Comparison of ENCODE assay signal across 8 cellular contexts in genomic region chr2:70861774-70862644, GRCh38. TPM values are rescaled to one million over a fixed set of nuclear protein-coding genes. Genes with fewer than 3 reads are reported as not detected.
A peak's percentile ranks its signal among the peaks of the same experiment; 100 is the strongest.
DNase-seq lines count a peak whose midpoint lies in the region; ATAC-seq and TF ChIP-seq lines count a peak whose summit lies in the region.

No MANE protein-coding gene starts in this region.

- no peak overlapping the region for H2BK5ac ChIP-seq in trophoblast cell (ENCODE audit: low read depth, low read length, poor library complexity)

- intact Hi-C loops in upper lobe of right lung (cut with DNase I), result no loop called here

- H3K9me3 ChIP-seq in trophoblast cell (ENCODE audit: insufficient read depth, low read depth, low read length) (no peaks in the 10 kb centered on the region), upper lobe of right lung (no peaks in the 10 kb centered on the region)

- H3K79me2 ChIP-seq in trophoblast cell (ENCODE audit: control insufficient read depth, insufficient read depth, low read length, poor library complexity), result no peaks in the 10 kb centered on the region

- no peak overlapping the region for H4K8ac ChIP-seq in trophoblast cell (ENCODE audit: low read depth, low read length)

- peak; percentile 99 for ATAC-seq in SK-N-SH treated with all-trans-retinoic acid at 6 μM for 48 hours
- ATAC-seq in upper lobe of right lung, result peak; percentile 97

- H3K4me3 ChIP-seq in trophoblast cell (ENCODE audit: low read depth, low read length) (no peak overlapping the region), upper lobe of right lung (no peak overlapping the region)

- H3K14ac ChIP-seq in trophoblast cell (ENCODE audit: low read length), result no peak overlapping the region

- H2BK12ac ChIP-seq in trophoblast cell (ENCODE audit: low read length), result no peak overlapping the region

- H4K91ac ChIP-seq in trophoblast cell (ENCODE audit: low read depth, low read length), result no peak overlapping the region

- H2AFZ ChIP-seq in trophoblast cell (ENCODE audit: insufficient read depth, low read length, poor library complexity), result no peak overlapping the region

- H3K4me1 ChIP-seq in trophoblast cell (ENCODE audit: control insufficient read depth in 1 of 2, insufficient read depth in 2 of 2, low read length in 2 of 2) (no peaks in the 10 kb centered on the region), upper lobe of right lung (no peaks in the 10 kb centered on the region)

- WGBS in trophoblast cell (ENCODE audit: extremely low coverage, insufficient coverage, insufficient read length), result no CpG with 5 or more reads among the region's 21 CpGs

- no peak overlapping the region for H4K12ac ChIP-seq in trophoblast cell (ENCODE audit: low read depth, low read length)

- H3K18ac ChIP-seq in trophoblast cell (ENCODE audit: low read length), result no peak overlapping the region

- in situ Hi-C loops in GM13977 (cut with MboI; ENCODE audit: low pct_unique_long_range_greater_than_20kb, low sequenced_read_pairs, unreplicated experiment), result no loop called here

- H3K4me2 ChIP-seq in trophoblast cell (ENCODE audit: low read length), result no peak overlapping the region

- peak; percentile 70 for DNase-seq in GM13977 (ENCODE audit: low spot score)
- peak; percentile 58 for DNase-seq in MV-4-11 (lab: John Stamatoyannopoulos, UW)
- DNase-seq in activated naive CD4-positive, alpha-beta T cell treated with anti-CD3 and anti-CD28 coated beads, Interleukin-2, amount 50 U/mL, for 16 hours, result peak; percentile 70
- peak; percentile 72 for DNase-seq in glomerular visceral epithelial cell (ENCODE audit: extremely low spot score)
- peak; percentile 74 to 91 for DNase-seq in trophoblast cell
- DNase-seq in upper lobe of right lung, result peak; percentile 86

- H2BK120ac ChIP-seq in trophoblast cell (ENCODE audit: insufficient read depth, low read length, poor library complexity), result no peak overlapping the region

- H3K79me1 ChIP-seq in trophoblast cell (ENCODE audit: low read length), result no peaks in the 10 kb centered on the region

- no peak overlapping the region for H3K23ac ChIP-seq in trophoblast cell (ENCODE audit: low read length)

- H3K36me3 ChIP-seq in trophoblast cell (ENCODE audit: control insufficient read depth in 1 of 2, insufficient read depth in 2 of 2, low read length in 2 of 2) (no peaks in the 10 kb centered on the region), upper lobe of right lung (no peaks in the 10 kb centered on the region)

- H3K4ac ChIP-seq in trophoblast cell (ENCODE audit: low read depth, low read length), result no peak overlapping the region

- H3K27ac ChIP-seq in 22Rv1 (no peak overlapping the region), trophoblast cell (ENCODE audit: low read depth, low read length) (no peak overlapping the region), upper lobe of right lung (no peak overlapping the region)

- TF ChIP-seq CTCF in 22Rv1 (IDR thresholded peaks at IDR 0.05) (peak; percentile 99), GM13977 (IDR thresholded peaks at IDR 0.05; ENCODE audit: extremely low read depth, insufficient read depth, missing control alignments) (peak; percentile 94), upper lobe of right lung (IDR thresholded peaks at IDR 0.05) (peak; percentile 97)

- H3K27me3 ChIP-seq in trophoblast cell (ENCODE audit: insufficient read depth, low read length) (no peaks in the 10 kb centered on the region), upper lobe of right lung (peaks cover 39% of the 10 kb centered on the region)

- no peak overlapping the region for H2AK5ac ChIP-seq in trophoblast cell (ENCODE audit: low read length)

- no peak overlapping the region for H3K9ac ChIP-seq in trophoblast cell (ENCODE audit: low read length)

TF ChIP-seq in SK-N-SH treated with all-trans-retinoic acid at 6 μM for 48 hours, 23 proteins besides CTCF, POLR2A, EP300 and RAD21:
- TF ChIP-seq ZFP3 (CRISPR knock-in tag; IDR thresholded peaks at IDR 0.05) (no peak), RARB (CRISPR knock-in tag; IDR thresholded peaks at IDR 0.05) (no peak), BACH2 (CRISPR knock-in tag; IDR thresholded peaks at IDR 0.05; ENCODE audit: borderline replicate concordance) (no peak), ZC3H10 (CRISPR knock-in tag; IDR thresholded peaks at IDR 0.05) (no peak), CREB5 (CRISPR knock-in tag; IDR thresholded peaks at IDR 0.05; ENCODE audit: low read depth) (no peak), TCF4 (CRISPR knock-in tag; IDR thresholded peaks at IDR 0.05; ENCODE audit: borderline replicate concordance) (no peak), ZFP30 (CRISPR knock-in tag; IDR thresholded peaks at IDR 0.05) (no peak), CSRNP3 (CRISPR knock-in tag; IDR thresholded peaks at IDR 0.05) (no peak), ZNF8 (CRISPR knock-in tag; IDR thresholded peaks at IDR 0.05) (no peak), PPARA (CRISPR knock-in tag; IDR thresholded peaks at IDR 0.05; ENCODE audit: borderline replicate concordance) (no peak), GLIS3 (CRISPR knock-in tag; IDR thresholded peaks at IDR 0.05) (no peak), OSR1 (CRISPR knock-in tag; IDR thresholded peaks at IDR 0.05) (no peak), ESRRG (CRISPR knock-in tag; IDR thresholded peaks at IDR 0.05) (no peak), POU6F1 (CRISPR knock-in tag; IDR thresholded peaks at IDR 0.05; ENCODE audit: borderline replicate concordance, low read depth) (no peak), SNAI2 (CRISPR knock-in tag; IDR thresholded peaks at IDR 0.05) (no peak), TOX (CRISPR knock-in tag; IDR thresholded peaks at IDR 0.05; ENCODE audit: borderline replicate concordance) (no peak), TSHZ2 (CRISPR knock-in tag; IDR thresholded peaks at IDR 0.05) (no peak), ZNF70 (CRISPR knock-in tag; IDR thresholded peaks at IDR 0.05) (no peak)

RNA-seq across cellular contexts. Expression of gene CD207, which starts 26.4 kb away (rescaled TPM):
- polyA plus RNA-seq in trophoblast cell (2013), result not detected in 2 replicates
- total RNA-seq in upper lobe of right lung, result 3.6 TPM

RNA-seq across cellular contexts. Expression of gene VAX2, which starts 38.4 kb away (rescaled TPM):
- 0.04 TPM in 1 of 2 replicates, not detected in the other for polyA plus RNA-seq in trophoblast cell (2013)
- 0.93 TPM for total RNA-seq in upper lobe of right lung

RNA-seq across cellular contexts. Expression of gene CLEC4F, which starts 41.6 kb away (rescaled TPM):
- polyA plus RNA-seq in trophoblast cell (2013), result not detected in 2 replicates
- total RNA-seq in upper lobe of right lung, result 1.2 TPM
